Comparison of ENCODE assay signal across 1 cellular context in genomic region chr3:149534082-149534481, GRCh38.
TF ChIP-seq lines count a peak whose summit lies in the region.

No MANE protein-coding gene starts in this region.

TF ChIP-seq in GM12878, 131 proteins besides CTCF, POLR2A, EP300 and RAD21 (continued from another document):
- TF ChIP-seq CUX1 (IDR thresholded peaks at IDR 0.05; ENCODE audit: insufficient replicate concordance, low read depth, low read length) (no peak), SPI1 (IDR thresholded peaks at IDR 0.05; ENCODE audit: borderline replicate concordance, insufficient read depth, low read depth, low read length) (no peak), MYC (IDR thresholded peaks at IDR 0.05; ENCODE audit: insufficient read depth, insufficient read length, insufficient replicate concordance, low read length, severe bottlenecking) (no peak), BCL3 (IDR thresholded peaks at IDR 0.05; ENCODE audit: borderline replicate concordance, insufficient read depth, low read depth, low read length, poor library complexity, severe bottlenecking) (no peak)
TF ChIP-seq in GM12878: peak in this region for 0.
